Comparison of ENCODE assay signal across 7 cellular contexts in the genomic region with DNA sequence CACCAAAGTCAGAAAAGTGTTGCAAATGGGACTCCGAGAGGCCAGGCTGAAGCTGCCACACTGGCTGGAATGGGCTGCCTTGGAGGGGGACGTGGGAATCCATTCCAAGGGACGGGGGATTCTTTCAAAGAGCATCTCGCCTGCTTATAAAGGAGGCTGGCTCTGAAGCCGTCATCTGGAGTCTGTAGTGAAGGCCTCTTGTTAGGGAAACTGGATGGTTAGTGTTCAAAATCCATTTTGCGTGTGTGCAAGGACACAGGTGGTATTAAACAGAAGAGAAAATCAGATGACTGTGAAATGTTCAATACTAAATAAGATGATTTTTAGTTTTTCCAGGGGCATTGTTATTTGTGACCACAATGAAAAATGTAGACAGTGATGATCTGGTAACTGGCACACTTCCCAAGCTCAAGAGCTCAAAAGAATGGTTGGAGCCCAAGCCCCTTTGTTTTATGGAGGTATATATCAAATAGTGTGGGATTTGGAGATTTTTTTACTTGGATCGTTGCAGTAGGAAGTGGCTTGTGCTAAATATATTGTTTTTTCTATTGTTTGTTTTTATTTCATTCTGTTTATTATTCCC. TPM values are rescaled to one million over a fixed set of nuclear protein-coding genes. Genes with fewer than 3 reads are reported as not detected.
DNase-seq lines count a peak whose midpoint lies in the region; TF ChIP-seq lines count a peak whose summit lies in the region.

No MANE protein-coding gene starts in this region.

- H3K27ac ChIP-seq in GM23248 (peak overlapping the region; percentile 77), caudate nucleus (ENCODE audit: low read depth, low read length) (peak overlapping the region; percentile 96)

- no peaks in the 10 kb centered on the region for H4K20me1 ChIP-seq in GM23248 (ENCODE audit: insufficient read depth)

- H3K27me3 ChIP-seq in GM23248 (replicated peaks; ENCODE audit: insufficient read depth) (no peaks in the 10 kb centered on the region), mononuclear cell (ENCODE audit: insufficient read depth, low read length) (no peaks in the 10 kb centered on the region)

- H3K4me2 ChIP-seq in GM23248 (ENCODE audit: unreplicated experiment), result peak overlapping the region; percentile 84

- 8 to 11% methylated on average over 7 of the region's 7 CpGs for WGBS in GM23248 (ENCODE audit: low coverage in 1 of 2, low lambda C conversion rate in 2 of 2, missing lambda C conversion rate in 2 of 2), 2 experiments

- peak overlapping the region; percentile 88 for H3K9ac ChIP-seq in GM23248

- DNase-seq in GM23248 (peak; percentile 57), NCI-H1694 (lab: John Stamatoyannopoulos, UW) (peak; percentile 58), caudate nucleus (lab: John Stamatoyannopoulos, UW) (peak in 4 of 61 donors; percentile 55 to 72 (median 60)), RPMI8226 (no peak), LoVo (ENCODE audit: low spot score) (no peak)

- 0 out of 2 replicates have a peak, but pooled peaks cover 6% of the 10 kb centered on the region for H3K79me2 ChIP-seq in GM23248 (ENCODE audit: insufficient read depth)

- H3K4me1 ChIP-seq in GM23248 (ENCODE audit: insufficient read depth) (peaks cover 13% of the 10 kb centered on the region), mononuclear cell (ENCODE audit: insufficient read depth, low read length) (peaks cover 20% of the 10 kb centered on the region)

- no peaks in the 10 kb centered on the region for H3K36me3 ChIP-seq in GM23248 (ENCODE audit: low read depth)

- H3K9me3 ChIP-seq in GM23248 (ENCODE audit: low read depth) (no peaks in the 10 kb centered on the region), mononuclear cell (ENCODE audit: low read depth, low read length) (no peaks in the 10 kb centered on the region)

- TF ChIP-seq CTCF in GM12875 (IDR thresholded peaks at IDR 0.05; ENCODE audit: borderline replicate concordance, insufficient read depth, low read depth, low read length), result no peak

- peak overlapping the region; percentile 96 for H2AFZ ChIP-seq in GM23248

- no peaks in the 10 kb centered on the region for H3K9me2 ChIP-seq in GM23248 (ENCODE audit: insufficient read depth)

- H3K4me3 ChIP-seq in GM12875 (ENCODE audit: low read depth, low read length) (peak overlapping the region; percentile 73), GM23248 (peak overlapping the region; percentile 84), mononuclear cell (ENCODE audit: low read length) (peak overlapping the region; percentile 64)

- H3F3A ChIP-seq in GM23248 (ENCODE audit: insufficient read depth), result peaks cover 10% of the 10 kb centered on the region; the same call in 1 of the 2 replicates

- in situ Hi-C loops in GM23248 (cut with MboI), result no loop called here

RNA-seq across cellular contexts. Expression of gene FAM228B, which starts 0.8 kb away (rescaled TPM):
- 5.8 and 22.4 TPM in 2 replicates for total RNA-seq in GM23248 (2014; rRNA removed; shearing (Covaris generic))
- 12.1 and 15.1 TPM in 2 replicates for polyA plus RNA-seq in GM23248 (2016; fragmentation: Nextera tagmentation; extraction: Ambion mirVana)
- total RNA-seq in mononuclear cell, result 26.2 TPM

RNA-seq across cellular contexts. Expression of gene PFN4, which starts 1.0 kb away (rescaled TPM):
- not detected in 2 replicates for total RNA-seq in GM23248 (2014; rRNA removed; shearing (Covaris generic))
- 0.60 and 0.64 TPM in 2 replicates for polyA plus RNA-seq in GM23248 (2016; fragmentation: Nextera tagmentation; extraction: Ambion mirVana)
- total RNA-seq in mononuclear cell, result not detected

RNA-seq across cellular contexts. Expression of gene TP53I3, which starts 39.5 kb away (rescaled TPM):
- total RNA-seq in GM23248 (2014; rRNA removed; shearing (Covaris generic)), result 74.1 and 76.2 TPM in 2 replicates
- polyA plus RNA-seq in GM23248 (2016; fragmentation: Nextera tagmentation; extraction: Ambion mirVana), result 81.7 and 85.3 TPM in 2 replicates
- total RNA-seq in mononuclear cell, result 5.6 TPM

RNA-seq across cellular contexts. Expression of gene SF3B6, which starts 48.0 kb away (rescaled TPM):
- total RNA-seq in GM23248 (2014; rRNA removed; shearing (Covaris generic)), result 101 and 129 TPM in 2 replicates
- polyA plus RNA-seq in GM23248 (2016; fragmentation: Nextera tagmentation; extraction: Ambion mirVana), result 287 and 289 TPM in 2 replicates
- 107 TPM for total RNA-seq in mononuclear cell

RNA-seq across cellular contexts. Expression of gene FAM228A, which starts 50.8 kb away (rescaled TPM):
- total RNA-seq in GM23248 (2014; rRNA removed; shearing (Covaris generic)), result 2.1 TPM in 1 of 2 replicates, not detected in the other
- not detected in 2 replicates for polyA plus RNA-seq in GM23248 (2016; fragmentation: Nextera tagmentation; extraction: Ambion mirVana)
- 0.10 TPM for total RNA-seq in mononuclear cell

Comparison
In these comparisons a context has a peak if more than half of its experiments do, and no peak if none do; other contexts are left out.
1. DNase-seq: peak in GM23248 (single experiment) and NCI-H1694 (single experiment); none in RPMI8226 (single experiment) and LoVo (single experiment).
2. RNA of gene TP53I3, which starts 39.5 kb away (total RNA-seq): 74.1 to 76.2 TPM in GM23248; 5.6 TPM in mononuclear cell (single experiment); every median in the first group is over 10 times any median in the second.
3. Peak in every context shown above with its lines, with median percentiles within 50 percentile points of each other: H3K4me3 ChIP-seq.